Comparison of ENCODE assay signal across 9 cellular contexts in the genomic region with DNA sequence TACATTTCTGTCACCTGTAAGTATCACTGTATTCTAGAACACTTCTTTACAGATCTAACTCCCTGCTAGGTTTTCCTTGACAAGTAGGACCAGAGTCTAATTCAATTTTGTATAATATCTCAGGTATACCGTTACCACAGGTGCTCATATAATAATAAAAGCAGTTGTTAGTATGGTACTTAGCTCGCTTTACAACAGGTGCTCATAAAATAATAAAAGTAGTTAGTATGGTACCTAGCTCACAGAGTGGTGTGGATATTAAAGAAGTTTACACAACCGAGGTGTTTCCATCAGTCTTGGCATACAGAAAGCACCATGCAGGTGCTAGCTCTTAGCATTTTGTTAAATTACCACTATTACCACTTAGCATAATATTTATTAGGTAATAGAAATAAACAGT. TPM values are rescaled to one million over a fixed set of nuclear protein-coding genes. Genes with fewer than 3 reads are reported as not detected.
"Had no signal": no experiment of that assay in that cellular context is flagged by ENCODE, and none has a peak within 500 bp of the region (broad histone marks: within the 10 kb centered on the region; RNA-seq: fewer than 3 reads in every experiment).

No MANE protein-coding gene starts in this region.

- FAIRE-seq: H1, H54, HTR-8/SVneo, K562 had no signal

- ATAC-seq: GM23338, K562 had no signal

- H3K4me3 ChIP-seq: GM23338, K562 had no signal

- DNase-seq: H9, HCEC 1CT, IMR-90 had no signal

RNA-seq across cellular contexts. Expression of gene FGFBP2, which starts 32.9 kb away (rescaled TPM):
- total RNA-seq: H1, H9, HT-29, IMR-90, K562 had no signal
- polyA plus RNA-seq: IMR-90, K562 had no signal

RNA-seq across cellular contexts. Expression of gene FGFBP1, which starts 57.3 kb away (rescaled TPM):
- total RNA-seq: GM23338, H9, K562 had no signal
- polyA plus RNA-seq: IMR-90, K562 had no signal
